8 cellular contexts compared by ENCODE assay signal in the genomic region with DNA sequence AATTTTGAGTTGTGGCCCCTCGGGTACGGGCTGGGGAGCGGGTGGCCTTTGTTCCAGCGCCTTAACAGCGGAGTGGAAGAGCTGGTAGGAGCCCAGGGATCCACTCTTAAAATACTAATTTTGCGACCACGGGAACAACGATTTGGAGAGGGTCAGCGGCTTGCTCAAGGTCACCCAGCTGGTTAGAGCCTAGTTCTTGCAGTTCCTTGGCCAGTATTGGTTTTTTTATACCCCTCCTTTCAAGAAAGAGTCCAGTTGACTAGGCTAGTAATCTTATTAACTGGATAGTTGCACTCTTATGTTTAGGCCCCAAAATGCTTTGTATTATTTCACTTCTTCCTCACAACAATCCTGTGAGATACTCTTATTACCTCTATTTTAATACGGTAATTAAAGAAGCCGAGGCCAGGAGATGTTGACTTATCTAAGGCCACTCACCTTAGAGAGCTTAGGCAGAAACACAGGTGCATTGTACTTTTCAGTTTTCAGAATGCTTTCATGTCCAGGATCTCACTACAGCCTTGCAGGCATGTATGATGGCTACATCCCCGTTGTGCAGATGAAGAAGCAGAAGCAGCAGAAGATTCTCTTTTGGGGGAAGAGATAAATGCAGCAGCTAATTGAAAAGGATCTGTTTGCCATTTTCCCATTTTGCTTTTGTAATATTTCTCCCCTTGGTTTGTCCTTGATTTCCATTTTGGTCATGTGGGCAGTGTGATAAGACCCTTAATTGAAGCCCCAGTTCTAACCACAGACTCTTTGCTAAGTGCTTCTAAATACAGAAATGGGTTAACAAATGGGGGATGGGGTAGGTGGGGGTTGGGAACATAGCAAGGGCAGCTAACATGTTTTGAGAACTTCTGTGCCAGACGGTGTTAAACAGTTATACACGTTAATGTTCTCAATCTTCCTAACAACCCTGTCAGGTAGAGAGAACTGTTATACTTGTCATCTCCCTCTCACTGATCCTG. TPM values are rescaled to one million over a fixed set of nuclear protein-coding genes. Genes with fewer than 3 reads are reported as not detected.
A peak's percentile ranks its signal among the peaks of the same experiment; 100 is the strongest.
DNase-seq lines count a peak whose midpoint lies in the region; TF ChIP-seq lines count a peak whose summit lies in the region.

No MANE protein-coding gene starts in this region.

- H4K20me1 ChIP-seq in H9 (ENCODE audit: control insufficient read depth, insufficient read depth, insufficient read length) (peaks cover 2% of the 10 kb centered on the region), PC-9 (ENCODE audit: insufficient read depth) (peaks cover 7% of the 10 kb centered on the region; the same call in 1 of the 2 replicates)

- H3K9me3 ChIP-seq in H9 (ENCODE audit: control insufficient read depth, low read depth, low read length) (no peaks in the 10 kb centered on the region), PC-9 (ENCODE audit: insufficient read depth, low read depth) (no peaks in the 10 kb centered on the region), trophoblast cell (ENCODE audit: insufficient read depth, low read depth, low read length) (no peaks in the 10 kb centered on the region)

- H3K27me3 ChIP-seq in H9 (ENCODE audit: insufficient read depth, low read length) (no peaks in the 10 kb centered on the region), PC-9 (ENCODE audit: insufficient read depth, low read depth) (no peaks in the 10 kb centered on the region), trophoblast cell (ENCODE audit: insufficient read depth, low read length) (no peaks in the 10 kb centered on the region)

- H3K23ac ChIP-seq in H9 (ENCODE audit: insufficient read length, low read depth, low read length) = no peak overlapping the region
- no peak overlapping the region for H3K23ac ChIP-seq in trophoblast cell (ENCODE audit: low read length)

- H3K27ac Mint-ChIP-seq in H9 = peak overlapping the region; percentile 96 to 99 (median 98)

- H3K79me1 ChIP-seq in H9 (ENCODE audit: insufficient read depth, low read depth, low read length, poor library complexity, severe bottlenecking) (peaks cover 3% of the 10 kb centered on the region), trophoblast cell (ENCODE audit: low read length) (peaks cover 19% of the 10 kb centered on the region)

- BruUV-seq in PC-9 (replicated peaks; lab: Mats Ljungman, UMichigan) = TSS peak; percentile 53

- H2BK120ac ChIP-seq in H9 (ENCODE audit: low read depth, low read length, poor library complexity, severe bottlenecking) = peak overlapping the region; percentile 50
- H2BK120ac ChIP-seq in trophoblast cell (ENCODE audit: insufficient read depth, low read length, poor library complexity) = peak overlapping the region; percentile 99

- no peak overlapping the region for H4K5ac ChIP-seq in H9 (ENCODE audit: insufficient read length, low read depth, low read length)

- H3K4me1 ChIP-seq in H9 (ENCODE audit: insufficient read depth, low read length) = no peaks in the 10 kb centered on the region; the same call in 1 of the 2 replicates
- H3K4me1 ChIP-seq in PC-9 (replicated peaks; ENCODE audit: insufficient read depth) = peaks cover 36% of the 10 kb centered on the region
- H3K4me1 ChIP-seq in trophoblast cell (ENCODE audit: control insufficient read depth in 1 of 2, insufficient read depth in 2 of 2, low read length in 2 of 2) = peaks cover 9 to 15% of the 10 kb centered on the region in 2 experiments

- H3F3A ChIP-seq in PC-9 (ENCODE audit: insufficient read depth, low read depth) = peaks cover 26% of the 10 kb centered on the region; the same call in 1 of the 2 replicates

- peaks cover 28 to 37% (median 33%) of the 10 kb centered on the region in 3 experiments for H3K36me3 Mint-ChIP-seq in H9 (ENCODE audit: insufficient read depth in 1 of 3, low read depth in 3 of 3)

- H3K36me3 ChIP-seq in PC-9 (ENCODE audit: low read depth) = peaks cover 38% of the 10 kb centered on the region
- H3K36me3 ChIP-seq in trophoblast cell (ENCODE audit: control insufficient read depth in 1 of 2, insufficient read depth in 2 of 2, low read length in 2 of 2) = peaks cover 6 to 20% of the 10 kb centered on the region in 2 experiments

- H4K12ac ChIP-seq in trophoblast cell (ENCODE audit: low read depth, low read length) = peak overlapping the region; percentile 86

- H3K9ac ChIP-seq in H9 (ENCODE audit: extremely low read depth, insufficient read length, low read length) (peak overlapping the region; percentile 71), trophoblast cell (ENCODE audit: low read length) (peak overlapping the region; percentile 99)

- H3K23me2 ChIP-seq in H9 (ENCODE audit: insufficient read length, low read depth, low read length, poor library complexity, severe bottlenecking) = peaks cover 11% of the 10 kb centered on the region

- H3K27ac ChIP-seq in H9 (ENCODE audit: insufficient read length, low read depth, low read length) (no peak overlapping the region), PC-9 (peak overlapping the region; percentile 71), epithelial cell of prostate (peak overlapping the region; percentile 92), trophoblast cell (ENCODE audit: low read depth, low read length) (peak overlapping the region; percentile 96)

- peak overlapping the region; percentile 92 for H3K4me2 ChIP-seq in H9 (ENCODE audit: insufficient read depth, insufficient read length, low read length)
- peak overlapping the region; percentile 97 for H3K4me2 ChIP-seq in PC-9
- H3K4me2 ChIP-seq in trophoblast cell (ENCODE audit: low read length) = peak overlapping the region; percentile 79

- intact Hi-C loops in PC-9 (cut with micrococcal nuclease; ENCODE audit: unreplicated experiment) = no loop called here

- no peaks in the 10 kb centered on the region for H3K27me3 Mint-ChIP-seq in H9 (ENCODE audit: low read depth)

- H3K79me2 ChIP-seq in H9 (ENCODE audit: insufficient read depth, low read length) (peaks cover 42% of the 10 kb centered on the region), PC-9 (ENCODE audit: low read depth) (peaks cover 73% of the 10 kb centered on the region), trophoblast cell (ENCODE audit: control insufficient read depth, insufficient read depth, low read length, poor library complexity) (peaks cover 29% of the 10 kb centered on the region)

- H2BK5ac ChIP-seq in H9 (ENCODE audit: insufficient read length, low read length) (no peak overlapping the region), trophoblast cell (ENCODE audit: low read depth, low read length, poor library complexity) (peak overlapping the region; percentile 98)

- CTCF ChIA-PET in PC-9 (lab: Charles Lee) = interaction anchor here (1.3 kb wide), 1 partner anchor 88 kb away, joined by 5 read pairs; no protein-coding TSS in a partner anchor

- no peak overlapping the region for H2BK12ac ChIP-seq in H9 (ENCODE audit: insufficient read length, low read depth, low read length)
- peak overlapping the region; percentile 84 for H2BK12ac ChIP-seq in trophoblast cell (ENCODE audit: low read length)

- peak overlapping the region; percentile 56 for H3K18ac ChIP-seq in H9 (ENCODE audit: insufficient read length, low read depth, low read length)
- H3K18ac ChIP-seq in trophoblast cell (ENCODE audit: low read length) = peak overlapping the region; percentile 98

- H4K91ac ChIP-seq in H9 (ENCODE audit: insufficient read length, low read depth, low read length) = no peak overlapping the region
- peak overlapping the region; percentile 99 for H4K91ac ChIP-seq in trophoblast cell (ENCODE audit: low read depth, low read length)

- H3K9me3 Mint-ChIP-seq in H9 = no peaks in the 10 kb centered on the region

- H2BK15ac ChIP-seq in H9 (ENCODE audit: low read depth, low read length) = no peak overlapping the region

- H3K4me3 Mint-ChIP-seq in H9 = peak overlapping the region; percentile 97 to 98

- H2BK20ac ChIP-seq in H9 (ENCODE audit: low read depth, low read length, poor library complexity, severe bottlenecking) = no peak overlapping the region

- H3T11ph ChIP-seq in H9 (ENCODE audit: low read length) = no peak overlapping the region

- peak overlapping the region; percentile 65 for H3K14ac ChIP-seq in H9 (ENCODE audit: insufficient read depth, low read length)
- H3K14ac ChIP-seq in trophoblast cell (ENCODE audit: low read length) = peak overlapping the region; percentile 99

- DNase-seq in H9 = no peak
- DNase-seq in PC-9 = no peak
- no peak for DNase-seq in epithelial cell of prostate (ENCODE audit: low read depth, low spot score)
- no peak for DNase-seq in trophoblast cell
- no peak for DNase-seq in dermis blood vessel endothelial cell
- DNase-seq in ACHN = no peak
- no peak for DNase-seq in NCI-H345 (lab: John Stamatoyannopoulos, UW)
- DNase-seq in hepatic stellate cell (ENCODE audit: low spot score) = no peak

- no CpG with 5 or more reads among the region's 14 CpGs for WGBS in H9 (ENCODE audit: extremely low coverage, insufficient read length, low lambda C conversion rate)
- WGBS in trophoblast cell (ENCODE audit: extremely low coverage, insufficient coverage, insufficient read length) = no CpG with 5 or more reads among the region's 14 CpGs

- no peak for TF ChIP-seq CTCF in H9 (conservative IDR thresholded peaks at IDR 0.05)
- no peak for TF ChIP-seq CTCF in PC-9 (conservative IDR thresholded peaks at IDR 0.05)

- H2AFZ ChIP-seq in H9 (ENCODE audit: low read length) (no peak overlapping the region), PC-9 (peak overlapping the region; percentile 75; the same call in 1 of the 2 replicates), trophoblast cell (ENCODE audit: insufficient read depth, low read length, poor library complexity) (peak overlapping the region; percentile 77)

- in situ Hi-C loops in ACHN (cut with HindIII; ENCODE audit: low pct_ligation_motif_present, low pct_unique_long_range_greater_than_20kb, low sequenced_read_pairs) = no loop called here

- H3K9me2 ChIP-seq in PC-9 (ENCODE audit: insufficient read depth) = no peaks in the 10 kb centered on the region

- H3K4me3 ChIP-seq in PC-9 (peak overlapping the region; percentile 71), trophoblast cell (ENCODE audit: low read depth, low read length) (peak overlapping the region; percentile 96)

- no peak overlapping the region for H2AK5ac ChIP-seq in H9 (ENCODE audit: insufficient read length, low read length)
- H2AK5ac ChIP-seq in trophoblast cell (ENCODE audit: low read length) = peak overlapping the region; percentile 92

- no peak overlapping the region for H3K56ac ChIP-seq in H9 (ENCODE audit: insufficient read length, low read depth, low read length)

- POLR2A ChIA-PET in PC-9 (lab: Charles Lee; ENCODE audit: unreplicated experiment) = no interaction called here

- peaks cover 44 to 50% of the 10 kb centered on the region in 2 experiments for H3K4me1 Mint-ChIP-seq in H9

- no peak overlapping the region for H4K8ac ChIP-seq in H9 (replicated peaks; ENCODE audit: insufficient read length, low read depth, low read length)
- peak overlapping the region; percentile 96 for H4K8ac ChIP-seq in trophoblast cell (ENCODE audit: low read depth, low read length)

- H3K4ac ChIP-seq in H9 (ENCODE audit: low read depth, low read length) (no peak overlapping the region; the same call in 1 of the 2 replicates), trophoblast cell (ENCODE audit: low read depth, low read length) (peak overlapping the region; percentile 100)

RNA-seq across cellular contexts. Expression of a gene that starts 1.4 kb away (rescaled TPM):
- 144 and 146 TPM in 2 replicates for total RNA-seq in H9 (2021)
- total RNA-seq in PC-9 (2021) = 163 and 196 TPM in 2 replicates
- polyA plus RNA-seq in trophoblast cell (2013) = 97.8 and 99.1 TPM in 2 replicates
- 46.3 and 110 TPM in 2 replicates for total RNA-seq in dermis blood vessel endothelial cell

RNA-seq across cellular contexts. Expression of a gene that starts 33.8 kb away (rescaled TPM):
- total RNA-seq in H9 (2021) (19.3 and 20.7 TPM in 2 replicates), PC-9 (2021) (29.0 and 33.3 TPM in 2 replicates), dermis blood vessel endothelial cell (6.1 and 6.3 TPM in 2 replicates)
- 5.6 and 5.9 TPM in 2 replicates for polyA plus RNA-seq in trophoblast cell (2013)
